ENCODE assay signal across 8 cellular contexts in the genomic region with DNA sequence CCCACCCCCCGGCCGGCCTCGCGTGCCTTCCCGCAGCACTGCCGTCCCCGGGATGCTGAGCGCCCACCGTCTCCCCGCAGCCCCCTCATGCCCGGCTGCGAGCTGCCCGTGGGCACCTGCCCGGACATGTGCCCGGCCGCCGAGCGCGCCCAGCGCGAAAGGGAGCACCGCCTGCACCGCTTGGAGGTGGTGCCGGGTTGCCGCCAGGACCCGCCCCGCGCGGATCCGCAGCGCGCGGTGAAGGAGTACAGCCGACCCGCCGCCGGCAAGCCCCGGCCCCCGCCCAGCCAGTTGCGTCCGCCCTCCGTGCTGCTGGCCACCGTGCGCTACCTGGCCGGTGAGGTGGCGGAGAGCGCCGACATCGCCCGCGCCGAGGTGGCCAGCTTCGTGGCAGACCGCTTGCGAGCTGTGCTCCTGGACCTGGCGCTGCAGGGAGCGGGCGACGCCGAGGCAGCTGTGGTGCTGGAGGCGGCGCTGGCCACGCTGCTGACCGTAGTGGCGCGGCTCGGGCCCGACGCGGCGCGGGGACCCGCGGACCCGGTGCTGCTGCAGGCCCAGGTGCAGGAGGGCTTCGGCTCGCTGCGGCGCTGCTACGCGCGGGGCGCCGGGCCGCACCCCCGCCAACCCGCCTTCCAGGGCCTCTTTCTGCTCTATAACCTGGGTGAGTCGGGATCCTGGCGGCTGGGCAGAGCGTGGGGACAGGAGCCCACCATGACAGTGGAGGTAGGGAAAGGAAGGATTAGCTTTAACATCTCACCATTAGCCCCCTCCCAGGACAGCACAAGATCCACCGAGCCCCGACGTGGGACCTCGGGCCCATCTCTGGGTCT. TPM values are rescaled to one million over a fixed set of nuclear protein-coding genes. Genes with fewer than 3 reads are reported as not detected.
A peak's percentile ranks its signal among the peaks of the same experiment; 100 is the strongest.
DNase-seq lines count a peak whose midpoint lies in the region; ATAC-seq and TF ChIP-seq lines count a peak whose summit lies in the region.

A gene (plus strand): TSS at position 5 of the 830 bp plus-strand sequence. CDS start 83 bp downstream, at position 88.

- peak within 1 kb of the TSS; percentile 93 for H3K27ac Mint-ChIP-seq in activated T-helper 17 cell treated with anti-CD3 and anti-CD28 coated beads, Interleukin-2, amount 50 U/mL, for 72 hours

- no peak within 1 kb of the TSS for H2BK12ac ChIP-seq in trophoblast cell (ENCODE audit: low read length)

- H3K9me3 ChIP-seq in AG04450 (ENCODE audit: control insufficient read depth, insufficient read depth, low read length) (no peaks in the 10 kb centered on the region; the same call in 1 of the 2 replicates), trophoblast cell (ENCODE audit: insufficient read depth, low read depth, low read length) (no peaks in the 10 kb centered on the region)

- H3K27me3 ChIP-seq in AG04450 (ENCODE audit: control insufficient read depth, insufficient read depth, low read length) (no peaks in the 10 kb centered on the region), trophoblast cell (ENCODE audit: insufficient read depth, low read length) (no peaks in the 10 kb centered on the region)

- H3K27me3 Mint-ChIP-seq in activated T-helper 17 cell treated with anti-CD3 and anti-CD28 coated beads, Interleukin-2, amount 50 U/mL, for 72 hours: no peaks in the 10 kb centered on the region

- peak within 1 kb of the TSS; percentile 93 for H4K8ac ChIP-seq in trophoblast cell (ENCODE audit: low read depth, low read length)

- peak within 1 kb of the TSS; percentile 97 for H2BK5ac ChIP-seq in trophoblast cell (ENCODE audit: low read depth, low read length, poor library complexity)

- H3K4me3 Mint-ChIP-seq in activated T-helper 17 cell treated with anti-CD3 and anti-CD28 coated beads, Interleukin-2, amount 50 U/mL, for 72 hours: peak within 1 kb of the TSS; percentile 89

- POLR2A ChIA-PET in AG04450 (lab: Yijun Ruan, JAX): interaction anchor here (0.9 to 1.4 kb wide), 3 partner anchors 14 to 93 kb away, joined by 3 to 4 read pairs (median 3); a partner anchor contains a TSS

- peaks cover 9% of the 10 kb centered on the region for H3K79me1 ChIP-seq in trophoblast cell (ENCODE audit: low read length)

- H3K9me3 Mint-ChIP-seq in activated T-helper 17 cell treated with anti-CD3 and anti-CD28 coated beads, Interleukin-2, amount 50 U/mL, for 72 hours: no peaks in the 10 kb centered on the region

- H3K27ac ChIP-seq in AG04450 (ENCODE audit: low read depth, low read length) (peak within 1 kb of the TSS; percentile 94), trophoblast cell (ENCODE audit: low read depth, low read length) (peak within 1 kb of the TSS; percentile 100)

- H3K23ac ChIP-seq in trophoblast cell (ENCODE audit: low read length): no peak within 1 kb of the TSS

- peak within 1 kb of the TSS; percentile 92 for H4K91ac ChIP-seq in trophoblast cell (ENCODE audit: low read depth, low read length)

- peak within 1 kb of the TSS; percentile 53 for H3K4ac ChIP-seq in trophoblast cell (ENCODE audit: low read depth, low read length)

- H2AK5ac ChIP-seq in trophoblast cell (ENCODE audit: low read length): peak within 1 kb of the TSS; percentile 16

- CTCF ChIA-PET in AG04450 (lab: Charles Lee): interaction anchor here (0.6 to 1.9 kb wide), 3 partner anchors 13 to 687 kb away, joined by 3 to 7 read pairs (median 4); a partner anchor contains a TSS

- peak within 1 kb of the TSS; percentile 81 for H3K9ac ChIP-seq in trophoblast cell (ENCODE audit: low read length)

- DNase-seq in AG04450 (ENCODE audit: low read depth, low spot score) (no peak), NCI-H2227 (lab: John Stamatoyannopoulos, UW; ENCODE audit: unreplicated experiment) (peak; percentile 89), glomerular endothelial cell (ENCODE audit: extremely low read depth, low read depth, low spot score) (no peak), trophoblast cell (peak; percentile 60 to 70), NCI-H128 (lab: John Stamatoyannopoulos, UW; ENCODE audit: unreplicated experiment) (no peak)

- peak within 1 kb of the TSS; percentile 82 for H2BK120ac ChIP-seq in trophoblast cell (ENCODE audit: insufficient read depth, low read length, poor library complexity)

- no CpG with 5 or more reads among the region's 94 CpGs for WGBS in trophoblast cell (ENCODE audit: extremely low coverage, insufficient coverage, insufficient read length)

- peak within 1 kb of the TSS; percentile 95 for H2AFZ ChIP-seq in trophoblast cell (ENCODE audit: insufficient read depth, low read length, poor library complexity)

- peak within 1 kb of the TSS; percentile 98 for H3K18ac ChIP-seq in trophoblast cell (ENCODE audit: low read length)

- H3K4me2 ChIP-seq in trophoblast cell (ENCODE audit: low read length): peak within 1 kb of the TSS; percentile 93

- H3K79me2 ChIP-seq in trophoblast cell (ENCODE audit: control insufficient read depth, insufficient read depth, low read length, poor library complexity): peaks cover 9% of the 10 kb centered on the region

- H3K4me1 ChIP-seq in trophoblast cell (ENCODE audit: control insufficient read depth in 1 of 2, insufficient read depth in 2 of 2, low read length in 2 of 2): peaks cover 3 to 4% of the 10 kb centered on the region in 2 experiments

- TF ChIP-seq CTCF in AG04450 (IDR thresholded peaks at IDR 0.05; ENCODE audit: low read depth, low read length): no peak

- peak within 1 kb of the TSS; percentile 71 for H3K4me3 ChIP-seq in AG04450 (ENCODE audit: low read depth, low read length)
- H3K4me3 ChIP-seq in trophoblast cell (ENCODE audit: low read depth, low read length): peak within 1 kb of the TSS; percentile 99

- peaks cover 29 to 34% of the 10 kb centered on the region in 2 experiments for H3K36me3 ChIP-seq in trophoblast cell (ENCODE audit: control insufficient read depth in 1 of 2, insufficient read depth in 2 of 2, low read length in 2 of 2)

- H3K4me1 Mint-ChIP-seq in activated T-helper 17 cell treated with anti-CD3 and anti-CD28 coated beads, Interleukin-2, amount 50 U/mL, for 72 hours: peaks cover 6% of the 10 kb centered on the region

- peaks cover 23% of the 10 kb centered on the region for H3K36me3 Mint-ChIP-seq in activated T-helper 17 cell treated with anti-CD3 and anti-CD28 coated beads, Interleukin-2, amount 50 U/mL, for 72 hours (ENCODE audit: low read depth)

- peak within 1 kb of the TSS; percentile 96 for H3K14ac ChIP-seq in trophoblast cell (ENCODE audit: low read length)

- ATAC-seq in GM18508 (IDR thresholded peaks at IDR 0.05; ENCODE audit: insufficient read depth, unreplicated experiment): peak; percentile 9
- peak; percentile 51 for ATAC-seq in HG02885 (IDR thresholded peaks at IDR 0.05; ENCODE audit: poor library complexity, unreplicated experiment)
- ATAC-seq in activated T-helper 17 cell treated with anti-CD3 and anti-CD28 coated beads, Interleukin-2, amount 50 U/mL, for 72 hours (replicated peaks): peak; percentile 74

- peak within 1 kb of the TSS; percentile 93 for H4K12ac ChIP-seq in trophoblast cell (ENCODE audit: low read depth, low read length)

RNA-seq across cellular contexts. Expression of the gene that starts here (rescaled TPM):
- 4.5 and 5.3 TPM in 2 replicates for polyA plus RNA-seq in AG04450 (2011; rRNA removed)
- polyA minus RNA-seq in AG04450 (2011; rRNA and poly(A)+ RNA removed): 2.3 and 3.3 TPM in 2 replicates
- total RNA-seq in activated T-helper 17 cell treated with anti-CD3 and anti-CD28 coated beads, Interleukin-2, amount 50 U/mL, for 72 hours: 10 to 100 TPM; 12.3 to 20.1 TPM
- total RNA-seq in glomerular endothelial cell: 16.8 and 17.8 TPM in 2 replicates
- polyA plus RNA-seq in trophoblast cell (2013): 12.0 TPM in 2 replicates

Comparison
In these comparisons a context has a peak if more than half of its experiments do, and no peak if none do; other contexts are left out.
1. DNase-seq: peak in NCI-H2227 (single experiment) and trophoblast cell (2 of 2); none in AG04450 (single experiment), glomerular endothelial cell (single experiment) and NCI-H128 (single experiment).
2. ATAC-seq: peak in every context shown above with its lines; median percentile 74 in activated T-helper 17 cell treated with anti-CD3 and anti-CD28 coated beads, Interleukin-2, amount 50 U/mL, for 72 hours; 51 in HG02885; 9 in GM18508.